In genomic region chr15:67218428-67218827, GRCh38 we compare ENCODE assay signal across 25 cellular contexts. TPM values are rescaled to one million over a fixed set of nuclear protein-coding genes. Genes with fewer than 3 reads are reported as not detected.
DNase-seq lines count a peak whose midpoint lies in the region; ATAC-seq, FAIRE-seq and TF ChIP-seq lines count a peak whose summit lies in the region.
"Had no signal": no experiment of that assay in that cellular context is flagged by ENCODE, and none has a peak within 500 bp of the region (broad histone marks: within the 10 kb centered on the region; RNA-seq: fewer than 3 reads in every experiment).

No MANE protein-coding gene starts in this region.

- no peak overlapping the region for H2BK120ac ChIP-seq in mesenchymal stem cell (ENCODE audit: low read depth, low read length)

- H3K4me1 ChIP-seq in A549 (no peaks in the 10 kb centered on the region), mesenchymal stem cell (ENCODE audit: control insufficient read depth, insufficient read depth, low read depth, low read length) (no peaks in the 10 kb centered on the region)
- H3K4me1 ChIP-seq: BE2C had no signal

- DNase-seq in activated CD4-positive, alpha-beta T cell treated with anti-CD3 and anti-CD28 coated beads for 36 hours = no peak
- DNase-seq in activated CD4-positive, alpha-beta T cell treated with anti-CD3 and anti-CD28 coated beads, Interleukin-2, amount 10 ng/mL, durations not matched to agents 7 days and 5 days = no peak
- DNase-seq in A549 (ENCODE audit: low read depth in 1 of 2, low spot score in 1 of 2) (no peak), nephron progenitor cell (no peak), mesenchymal stem cell (no peak)
- no peak for DNase-seq in activated naive CD8-positive, alpha-beta T cell treated with anti-CD3 and anti-CD28 coated beads for 36 hours
- DNase-seq: ACHN; AML-193; BE2C; CD4-positive, alpha-beta T cell; CD8-positive, alpha-beta memory T cell; DMS 273 treated with DMSO at 0.1 percent for 48 hours; DMS79; EL; GDM1; GOT3; H7; HCEC 1CT had no signal

- no peak overlapping the region for H2BK12ac ChIP-seq in mesenchymal stem cell (ENCODE audit: low read length in 2 of 2)

- no peak overlapping the region for H2AFZ ChIP-seq in mesenchymal stem cell (ENCODE audit: low read depth, low read length)

- H3K36me3 Mint-ChIP-seq in activated CD4-positive, alpha-beta T cell treated with anti-CD3 and anti-CD28 coated beads for 36 hours (ENCODE audit: low read depth) = peaks cover 29% of the 10 kb centered on the region
- peaks cover 40% of the 10 kb centered on the region for H3K36me3 Mint-ChIP-seq in activated CD4-positive, alpha-beta T cell treated with anti-CD3 and anti-CD28 coated beads, Interleukin-2, amount 10 ng/mL, durations not matched to agents 7 days and 5 days (ENCODE audit: low read depth)
- H3K36me3 Mint-ChIP-seq in activated T-helper 17 cell treated with anti-CD3 and anti-CD28 coated beads, Interleukin-2, amount 50 U/mL, for 72 hours (ENCODE audit: low read depth) = peaks cover 43% of the 10 kb centered on the region
- peaks cover 29% of the 10 kb centered on the region for H3K36me3 Mint-ChIP-seq in nephron progenitor cell (ENCODE audit: low read depth)
- peaks cover 27% of the 10 kb centered on the region for H3K36me3 Mint-ChIP-seq in activated naive CD8-positive, alpha-beta T cell treated with anti-CD3 and anti-CD28 coated beads for 36 hours

- TF ChIP-seq POLR2A in A549 (IDR thresholded peaks at IDR 0.05; ENCODE audit: low read length) = no peak

- H3K4me3 ChIP-seq in A549 (no peak overlapping the region), mesenchymal stem cell (ENCODE audit: insufficient read depth in 1 of 2, low read depth in 1 of 2, low read length in 2 of 2) (no peak overlapping the region)
- H3K4me3 ChIP-seq: BLaER1 treated with 17β-estradiol and CSF1 and Interleukin-3, amounts not matched to agents 10 nM and 100 nM; GM12878 had no signal

- TF ChIP-seq RAD21 in A549 (conservative IDR thresholded peaks at IDR 0.05 in 1 of 2, IDR thresholded peaks at IDR 0.05 in 1 of 2) = no peak

- H3K27ac ChIP-seq in A549 (no peak overlapping the region), mesenchymal stem cell (ENCODE audit: low read length, poor library complexity, severe bottlenecking) (no peak overlapping the region)
- H3K27ac ChIP-seq: 22Rv1; BLaER1 treated with 17β-estradiol and CSF1 and Interleukin-3, amounts not matched to agents 10 nM and 100 nM had no signal

- H3K14ac ChIP-seq in mesenchymal stem cell (ENCODE audit: low read length in 2 of 2) = no peak overlapping the region

- TF ChIP-seq EP300 in A549 (IDR thresholded peaks at IDR 0.05) = no peak

- no peak overlapping the region for H3K23ac ChIP-seq in mesenchymal stem cell (ENCODE audit: low read length in 2 of 2)

- no peak for TF ChIP-seq CTCF in A549 (IDR thresholded peaks at IDR 0.05)
- TF ChIP-seq CTCF in nephron progenitor cell (IDR thresholded peaks at IDR 0.05) = no peak

- POLR2A ChIA-PET in activated CD4-positive, alpha-beta T cell treated with anti-CD3 and anti-CD28 coated beads for 36 hours (lab: Charles Lee) = no interaction called here
- POLR2A ChIA-PET in activated CD4-positive, alpha-beta T cell treated with anti-CD3 and anti-CD28 coated beads, Interleukin-2, amount 10 ng/mL, durations not matched to agents 7 days and 5 days (lab: Charles Lee) = no interaction called here
- POLR2A ChIA-PET in A549 (lab: Yijun Ruan, JAX) = no interaction called here

- no peaks in the 10 kb centered on the region for H3K27me3 ChIP-seq in mesenchymal stem cell (ENCODE audit: control insufficient read depth in 1 of 2, insufficient read depth in 1 of 2, low read length in 2 of 2)
- H3K27me3 ChIP-seq: BE2C; BLaER1 treated with 17β-estradiol and CSF1 and Interleukin-3, amounts not matched to agents 10 nM and 100 nM had no signal

- no peak overlapping the region for H2BK15ac ChIP-seq in mesenchymal stem cell (ENCODE audit: low read depth, poor library complexity, severe bottlenecking)

- no peaks in the 10 kb centered on the region for H3K27me3 Mint-ChIP-seq in activated CD4-positive, alpha-beta T cell treated with anti-CD3 and anti-CD28 coated beads for 36 hours
- H3K27me3 Mint-ChIP-seq in activated CD4-positive, alpha-beta T cell treated with anti-CD3 and anti-CD28 coated beads, Interleukin-2, amount 10 ng/mL, durations not matched to agents 7 days and 5 days = no peaks in the 10 kb centered on the region
- no peaks in the 10 kb centered on the region for H3K27me3 Mint-ChIP-seq in activated T-helper 17 cell treated with anti-CD3 and anti-CD28 coated beads, Interleukin-2, amount 50 U/mL, for 72 hours
- no peaks in the 10 kb centered on the region for H3K27me3 Mint-ChIP-seq in nephron progenitor cell (ENCODE audit: low read depth, poor library complexity)
- H3K27me3 Mint-ChIP-seq in activated naive CD8-positive, alpha-beta T cell treated with anti-CD3 and anti-CD28 coated beads for 36 hours = no peaks in the 10 kb centered on the region
- H3K27me3 Mint-ChIP-seq: CD4-positive, alpha-beta T cell; CD8-positive, alpha-beta memory T cell had no signal

- H3K4ac ChIP-seq in mesenchymal stem cell (ENCODE audit: low read depth in 1 of 2, low read length in 2 of 2) = no peak overlapping the region

- H3K79me1 ChIP-seq in mesenchymal stem cell (replicated peaks; ENCODE audit: low read length, poor library complexity, severe bottlenecking) = peaks cover 15% of the 10 kb centered on the region

- H3K18ac ChIP-seq in mesenchymal stem cell (ENCODE audit: low read depth in 1 of 2, low read length in 2 of 2) = no peak overlapping the region

- peak overlapping the region; percentile 6 for H3K27ac Mint-ChIP-seq in activated CD4-positive, alpha-beta T cell treated with anti-CD3 and anti-CD28 coated beads for 36 hours
- no peak overlapping the region for H3K27ac Mint-ChIP-seq in activated CD4-positive, alpha-beta T cell treated with anti-CD3 and anti-CD28 coated beads, Interleukin-2, amount 10 ng/mL, durations not matched to agents 7 days and 5 days
- H3K27ac Mint-ChIP-seq in activated T-helper 17 cell treated with anti-CD3 and anti-CD28 coated beads, Interleukin-2, amount 50 U/mL, for 72 hours = peak overlapping the region; percentile 74
- H3K27ac Mint-ChIP-seq in nephron progenitor cell = peak overlapping the region; percentile 4
- H3K27ac Mint-ChIP-seq in activated naive CD8-positive, alpha-beta T cell treated with anti-CD3 and anti-CD28 coated beads for 36 hours = no peak overlapping the region
- H3K27ac Mint-ChIP-seq: CD14-positive monocyte; CD4-positive, alpha-beta T cell had no signal

- peaks cover 0 to 34% of the 10 kb centered on the region in 2 experiments for H3K36me3 ChIP-seq in mesenchymal stem cell (ENCODE audit: control insufficient read depth in 1 of 2, insufficient read depth in 2 of 2, low read depth in 1 of 2, low read length in 2 of 2)
- H3K36me3 ChIP-seq: BE2C had no signal

- intact Hi-C loops in activated CD4-positive, alpha-beta T cell treated with anti-CD3 and anti-CD28 coated beads for 36 hours (cut with DNase I, micrococcal nuclease) = loop anchor here in 1 of 2 experiments (10.0 kb wide), 1 partner anchor 216 kb away; no protein-coding TSS in a partner anchor

- H2AK5ac ChIP-seq in mesenchymal stem cell (ENCODE audit: low read length, severe bottlenecking) = no peak overlapping the region

- H3K9me3 Mint-ChIP-seq in activated CD4-positive, alpha-beta T cell treated with anti-CD3 and anti-CD28 coated beads for 36 hours (ENCODE audit: low read depth) = no peaks in the 10 kb centered on the region
- no peaks in the 10 kb centered on the region for H3K9me3 Mint-ChIP-seq in activated CD4-positive, alpha-beta T cell treated with anti-CD3 and anti-CD28 coated beads, Interleukin-2, amount 10 ng/mL, durations not matched to agents 7 days and 5 days
- H3K9me3 Mint-ChIP-seq in activated T-helper 17 cell treated with anti-CD3 and anti-CD28 coated beads, Interleukin-2, amount 50 U/mL, for 72 hours = no peaks in the 10 kb centered on the region
- H3K9me3 Mint-ChIP-seq in nephron progenitor cell = no peaks in the 10 kb centered on the region
- no peaks in the 10 kb centered on the region for H3K9me3 Mint-ChIP-seq in activated naive CD8-positive, alpha-beta T cell treated with anti-CD3 and anti-CD28 coated beads for 36 hours
- H3K9me3 Mint-ChIP-seq: CD14-positive monocyte; CD4-positive, alpha-beta T cell; CD8-positive, alpha-beta memory T cell had no signal

- no peak overlapping the region for H2BK5ac ChIP-seq in mesenchymal stem cell (ENCODE audit: low read depth, low read length, poor library complexity, severe bottlenecking)

- H4K8ac ChIP-seq in mesenchymal stem cell (ENCODE audit: low read length) = no peak overlapping the region

- no peak overlapping the region for H3K4me2 ChIP-seq in A549
- no peak overlapping the region for H3K4me2 ChIP-seq in mesenchymal stem cell (ENCODE audit: low read length, poor library complexity, severe bottlenecking)
- H3K4me2 ChIP-seq: BLaER1 treated with 17β-estradiol and CSF1 and Interleukin-3, amounts not matched to agents 10 nM and 100 nM had no signal

- peak; percentile 85 for FAIRE-seq in A549 (lab: Jason Lieb, UNC)
- FAIRE-seq: A204.1, GM12878 had no signal

- H3K9me3 ChIP-seq in A549 (no peaks in the 10 kb centered on the region), mesenchymal stem cell (ENCODE audit: control insufficient read depth, low read length) (no peaks in the 10 kb centered on the region)
- H3K9me3 ChIP-seq: BE2C had no signal

- no peak overlapping the region for H3K4me3 Mint-ChIP-seq in activated CD4-positive, alpha-beta T cell treated with anti-CD3 and anti-CD28 coated beads for 36 hours
- H3K4me3 Mint-ChIP-seq in activated CD4-positive, alpha-beta T cell treated with anti-CD3 and anti-CD28 coated beads, Interleukin-2, amount 10 ng/mL, durations not matched to agents 7 days and 5 days = no peak overlapping the region
- no peak overlapping the region for H3K4me3 Mint-ChIP-seq in activated T-helper 17 cell treated with anti-CD3 and anti-CD28 coated beads, Interleukin-2, amount 50 U/mL, for 72 hours
- H3K4me3 Mint-ChIP-seq in nephron progenitor cell = no peak overlapping the region
- no peak overlapping the region for H3K4me3 Mint-ChIP-seq in activated naive CD8-positive, alpha-beta T cell treated with anti-CD3 and anti-CD28 coated beads for 36 hours
- H3K4me3 Mint-ChIP-seq: CD14-positive monocyte; CD4-positive, alpha-beta T cell; CD8-positive, alpha-beta memory T cell had no signal

- H3K9ac ChIP-seq in mesenchymal stem cell (ENCODE audit: low read length) = no peak overlapping the region
- H3K9ac ChIP-seq: BLaER1 treated with 17β-estradiol and CSF1 and Interleukin-3, amounts not matched to agents 10 nM and 100 nM had no signal

- H3K4me1 Mint-ChIP-seq in activated CD4-positive, alpha-beta T cell treated with anti-CD3 and anti-CD28 coated beads for 36 hours = peaks cover 9% of the 10 kb centered on the region
- H3K4me1 Mint-ChIP-seq in activated CD4-positive, alpha-beta T cell treated with anti-CD3 and anti-CD28 coated beads, Interleukin-2, amount 10 ng/mL, durations not matched to agents 7 days and 5 days = peaks cover 7% of the 10 kb centered on the region
- H3K4me1 Mint-ChIP-seq in activated T-helper 17 cell treated with anti-CD3 and anti-CD28 coated beads, Interleukin-2, amount 50 U/mL, for 72 hours = peaks cover 12% of the 10 kb centered on the region
- H3K4me1 Mint-ChIP-seq in nephron progenitor cell = no peaks in the 10 kb centered on the region
- H3K4me1 Mint-ChIP-seq in activated naive CD8-positive, alpha-beta T cell treated with anti-CD3 and anti-CD28 coated beads for 36 hours = peaks cover 1% of the 10 kb centered on the region
- H3K4me1 Mint-ChIP-seq: CD8-positive, alpha-beta memory T cell had no signal

- H4K91ac ChIP-seq in mesenchymal stem cell (ENCODE audit: low read length) = no peak overlapping the region

- CTCF ChIA-PET in activated CD4-positive, alpha-beta T cell treated with anti-CD3 and anti-CD28 coated beads for 36 hours (lab: Charles Lee) = no interaction called here
- CTCF ChIA-PET in activated CD4-positive, alpha-beta T cell treated with anti-CD3 and anti-CD28 coated beads, Interleukin-2, amount 10 ng/mL, durations not matched to agents 7 days and 5 days (lab: Charles Lee) = no interaction called here
- CTCF ChIA-PET in A549 (lab: Yijun Ruan, JAX) = no interaction called here

- peak; percentile 19 for ATAC-seq in activated CD4-positive, alpha-beta T cell treated with anti-CD3 and anti-CD28 coated beads for 36 hours
- ATAC-seq in A549 = no peak
- ATAC-seq in activated T-helper 17 cell treated with anti-CD3 and anti-CD28 coated beads, Interleukin-2, amount 50 U/mL, for 72 hours (replicated peaks) = peak; percentile 72
- no peak for ATAC-seq in HG02610 (IDR thresholded peaks at IDR 0.05; ENCODE audit: unreplicated experiment)
- ATAC-seq: GM12878 had no signal

RNA-seq across cellular contexts. Expression of gene AAGAB, which starts 36.0 kb away (rescaled TPM):
- 10 to 100 TPM; 43.9 to 48.6 TPM for total RNA-seq in activated CD4-positive, alpha-beta T cell treated with anti-CD3 and anti-CD28 coated beads for 36 hours
- 10 to 100 TPM; 45.3 to 46.7 TPM for total RNA-seq in activated CD4-positive, alpha-beta T cell treated with anti-CD3 and anti-CD28 coated beads, Interleukin-2, amount 10 ng/mL, durations not matched to agents 7 days and 5 days
- polyA plus RNA-seq in A549 (2011; rRNA removed) = 107 and 118 TPM in 2 replicates
- polyA plus RNA-seq in A549 (2012; cell fraction: cytosol; rRNA removed) = 33.9 and 35.2 TPM in 2 replicates
- 13.5 and 20.0 TPM in 2 replicates for polyA plus RNA-seq in A549 (2012; cell fraction: nucleus; rRNA removed)
- 67.4 to 71.6 TPM (median 68.9 TPM) in 3 replicates for polyA plus RNA-seq in A549 (2017; fragmentation: RNase III; extraction: RNeasy Plus Mini Kit Qiagen cat#74134 plus additional on column Dnase treatment)
- 86.4 and 87.5 TPM in 2 replicates for polyA minus RNA-seq in A549 (2011; rRNA and poly(A)+ RNA removed)
- total RNA-seq in activated T-helper 17 cell treated with anti-CD3 and anti-CD28 coated beads, Interleukin-2, amount 50 U/mL, for 72 hours = 10 to 100 TPM; 32.8 to 52.0 TPM
- polyA plus RNA-seq in mesenchymal stem cell (2013, experiment 1 of 2) = 24.1 TPM
- polyA plus RNA-seq in mesenchymal stem cell (2013, experiment 2 of 2) = 25.7 TPM
- 10 to 100 TPM; 50.6 to 51.0 TPM for total RNA-seq in activated naive CD8-positive, alpha-beta T cell treated with anti-CD3 and anti-CD28 coated beads for 36 hours

RNA-seq across cellular contexts. Expression of gene IQCH, which starts 36.2 kb away (rescaled TPM):
- 1 to 10 TPM; 1.8 to 2.1 TPM for total RNA-seq in activated CD4-positive, alpha-beta T cell treated with anti-CD3 and anti-CD28 coated beads for 36 hours
- total RNA-seq in activated CD4-positive, alpha-beta T cell treated with anti-CD3 and anti-CD28 coated beads, Interleukin-2, amount 10 ng/mL, durations not matched to agents 7 days and 5 days = under 1 TPM; 0.77 to 0.89 TPM
- 3.8 and 4.9 TPM in 2 replicates for polyA plus RNA-seq in A549 (2011; rRNA removed)
- polyA plus RNA-seq in A549 (2012; cell fraction: cytosol; rRNA removed) = 0.59 and 0.73 TPM in 2 replicates
- polyA plus RNA-seq in A549 (2012; cell fraction: nucleus; rRNA removed) = 0.31 and 0.44 TPM in 2 replicates
- polyA plus RNA-seq in A549 (2017; fragmentation: RNase III; extraction: RNeasy Plus Mini Kit Qiagen cat#74134 plus additional on column Dnase treatment) = 1.5 to 2.1 TPM (median 2.0 TPM) in 3 replicates
- 3.6 and 8.5 TPM in 2 replicates for polyA minus RNA-seq in A549 (2011; rRNA and poly(A)+ RNA removed)
- under 1 TPM; 0.77 to 0.89 TPM for total RNA-seq in activated T-helper 17 cell treated with anti-CD3 and anti-CD28 coated beads, Interleukin-2, amount 50 U/mL, for 72 hours
- polyA plus RNA-seq in mesenchymal stem cell (2013, experiment 1 of 2) = 0.76 TPM
- polyA plus RNA-seq in mesenchymal stem cell (2013, experiment 2 of 2) = 0.84 TPM
- total RNA-seq in activated naive CD8-positive, alpha-beta T cell treated with anti-CD3 and anti-CD28 coated beads for 36 hours = 1 to 10 TPM; 1.3 to 1.4 TPM
- polyA plus RNA-seq: CD14-positive monocyte had no signal

Comparison
In these comparisons a context has a peak if more than half of its experiments do, and no peak if none do; other contexts are left out.
1. H3K27ac Mint-ChIP-seq: peak in activated CD4-positive, alpha-beta T cell treated with anti-CD3 and anti-CD28 coated beads for 36 hours (single experiment), activated T-helper 17 cell treated with anti-CD3 and anti-CD28 coated beads, Interleukin-2, amount 50 U/mL, for 72 hours (single experiment) and nephron progenitor cell (single experiment); none in activated CD4-positive, alpha-beta T cell treated with anti-CD3 and anti-CD28 coated beads, Interleukin-2, amount 10 ng/mL, durations not matched to agents 7 days and 5 days (single experiment) and activated naive CD8-positive, alpha-beta T cell treated with anti-CD3 and anti-CD28 coated beads for 36 hours (single experiment).
2. ATAC-seq: peak in activated CD4-positive, alpha-beta T cell treated with anti-CD3 and anti-CD28 coated beads for 36 hours (single experiment) and activated T-helper 17 cell treated with anti-CD3 and anti-CD28 coated beads, Interleukin-2, amount 50 U/mL, for 72 hours (single experiment); none in A549 (0 of 2) and HG02610 (single experiment).